Comparison of ENCODE assay signal across 19 cellular contexts in genomic region chrX:7154040-7154597, GRCh38. TPM values are rescaled to one million over a fixed set of nuclear protein-coding genes. Genes with fewer than 3 reads are reported as not detected.
A peak's percentile ranks its signal among the peaks of the same experiment; 100 is the strongest.
DNase-seq lines count a peak whose midpoint lies in the region; ATAC-seq and TF ChIP-seq lines count a peak whose summit lies in the region.
"Had no signal": no experiment of that assay in that cellular context is flagged by ENCODE, and none has a peak within 500 bp of the region (broad histone marks: within the 10 kb centered on the region; RNA-seq: fewer than 3 reads in every experiment).

No MANE protein-coding gene starts in this region.

- no peak overlapping the region for H3K4me3 ChIP-seq in H7 (ENCODE audit: insufficient read depth, low read depth, low read length)
- H3K4me3 ChIP-seq: Peyer's patch had no signal

- DNase-seq in H7 = peak; percentile 21
- peak; percentile 21 for DNase-seq in fibroblast of gingiva (ENCODE audit: low read depth)
- peak; percentile 60 for DNase-seq in renal cortical epithelial cell (ENCODE audit: low read depth)
- DNase-seq in NCI-H226 = no peak
- no peak for DNase-seq in dermis blood vessel endothelial cell
- no peak for DNase-seq in activated CD4-positive, CD25-positive, alpha-beta regulatory T cell treated with anti-CD3 and anti-CD28 coated beads, Interleukin-2, amount 50 U/mL, for 72 hours
- DNase-seq: DMS53, EL, IMR-90, NCI-H1105 treated with DMSO at 0.1 percent for 48 hours, NCI-H1694 treated with DMSO at 0.1 percent for 48 hours, NCI-H2081 treated with DMSO at 0.1 percent for 48 hours, NCI-H345, NCI-H524, Peyer's patch had no signal

- H3K27ac ChIP-seq in C4-2B = peak overlapping the region; percentile 65
- H3K27ac ChIP-seq: KMS-11, Peyer's patch had no signal

- H3K36me3 ChIP-seq in H7 (replicated peaks; ENCODE audit: control insufficient read depth, insufficient read depth, low read length) = no peaks in the 10 kb centered on the region
- H3K36me3 ChIP-seq: Peyer's patch had no signal

- H3K27me3 ChIP-seq in H7 (ENCODE audit: control insufficient read depth, insufficient read depth, low read length) = no peaks in the 10 kb centered on the region
- H3K27me3 ChIP-seq: Peyer's patch had no signal

- ATAC-seq in GM19463 (IDR thresholded peaks at IDR 0.05; ENCODE audit: unreplicated experiment) = no peak
- ATAC-seq: SK-N-SH treated with all-trans-retinoic acid at 6 μM for 48 hours had no signal

- TF ChIP-seq CTCF in C4-2B (conservative IDR thresholded peaks at IDR 0.05) = no peak

RNA-seq across cellular contexts. Expression of gene PUDP, which starts 6.2 kb away (rescaled TPM):
- total RNA-seq in H7 (2014; rRNA removed; shearing (Covaris generic)) = 30.5 and 32.4 TPM in 2 replicates
- total RNA-seq in renal cortical epithelial cell (5.4 and 33.4 TPM in 2 replicates), dermis blood vessel endothelial cell (11.4 and 17.2 TPM in 2 replicates)

RNA-seq across cellular contexts. Expression of gene STS, which starts 6.6 kb away (rescaled TPM):
- total RNA-seq in H7 (2014; rRNA removed; shearing (Covaris generic)) = 1.0 and 1.8 TPM in 2 replicates
- total RNA-seq in renal cortical epithelial cell (3.5 and 29.1 TPM in 2 replicates), dermis blood vessel endothelial cell (3.1 and 6.1 TPM in 2 replicates)

Comparison
In these comparisons a context has a peak if more than half of its experiments do, and no peak if none do; other contexts are left out.
1. DNase-seq: peak in H7 (single experiment), fibroblast of gingiva (single experiment) and renal cortical epithelial cell (single experiment); none in NCI-H226 (single experiment), dermis blood vessel endothelial cell (single experiment) and activated CD4-positive, CD25-positive, alpha-beta regulatory T cell treated with anti-CD3 and anti-CD28 coated beads, Interleukin-2, amount 50 U/mL, for 72 hours (single experiment).